ENCODE assay signal across 28 cellular contexts in genomic region chr22:31839986-31840385, GRCh38.
"Had no signal": no experiment of that assay in that cellular context is flagged by ENCODE, and none has a peak within 500 bp of the region (broad histone marks: within the 10 kb centered on the region; RNA-seq: fewer than 3 reads in every experiment).

No MANE protein-coding gene starts in this region.

- H3K4me2 ChIP-seq: PC-9 had no signal

- DNase-seq: activated CD4-positive, alpha-beta T cell treated with anti-CD3 and anti-CD28 coated beads, Interleukin-2, amount 10 ng/mL, durations not matched to agents 24 days and 14 days; activated CD4-positive, alpha-beta T cell treated with anti-CD3 and anti-CD28 coated beads, Interleukin-2, amount 50 U/mL, for 4 hours; activated CD8-positive, alpha-beta T cell treated with anti-CD3 and anti-CD28 coated beads for 36 hours; activated gamma-delta T cell; activated naive CD4-positive, alpha-beta T cell treated with Interleukin-2 at 50 U/mL for 16 hours; activated naive CD8-positive, alpha-beta T cell treated with anti-CD3 and anti-CD28 coated beads, Interleukin-2, amount 10 ng/mL, durations not matched to agents 7 days and 5 days; activated T-cell treated with anti-CD3 and anti-CD28 coated beads, Interleukin-2, amount 50 U/mL, for 24 hours; KG1; MM.1S; MV-4-11; NCI-H1092; NCI-H1436 treated with DMSO at 0.1 percent for 48 hours; NCI-H1694 treated with DMSO at 0.1 percent for 48 hours; NCI-H2029; NCI-H345; NCI-H510A; NCI-H526; NCI-H748 treated with DMSO at 0.1 percent for 48 hours; NK-92 treated with Interleukin-12 subunit alpha and Interleukin-12 subunit beta, amount 100 ng/mL, for 24 hours; PC-9; Right ventricle myocardium superior had no signal

- H3K27me3 Mint-ChIP-seq: activated CD4-positive, alpha-beta T cell treated with anti-CD3 and anti-CD28 coated beads, Interleukin-2, amount 10 ng/mL, durations not matched to agents 24 days and 14 days; activated CD8-positive, alpha-beta T cell treated with anti-CD3 and anti-CD28 coated beads for 36 hours; activated naive CD4-positive, alpha-beta T cell treated with anti-CD3 and anti-CD28 coated beads, Interleukin-2, amount 50 U/mL, for 24 hours; activated naive CD8-positive, alpha-beta T cell treated with anti-CD3 and anti-CD28 coated beads, Interleukin-2, amount 10 ng/mL, durations not matched to agents 7 days and 5 days; activated T-cell treated with anti-CD3 and anti-CD28 coated beads, Interleukin-2, amount 50 U/mL, for 24 hours had no signal

- H3K27ac Mint-ChIP-seq: activated CD4-positive, alpha-beta T cell treated with anti-CD3 and anti-CD28 coated beads, Interleukin-2, amount 10 ng/mL, durations not matched to agents 24 days and 14 days; activated CD8-positive, alpha-beta T cell treated with anti-CD3 and anti-CD28 coated beads for 36 hours; activated naive CD4-positive, alpha-beta T cell treated with anti-CD3 and anti-CD28 coated beads, Interleukin-2, amount 50 U/mL, for 24 hours; activated naive CD8-positive, alpha-beta T cell treated with anti-CD3 and anti-CD28 coated beads, Interleukin-2, amount 10 ng/mL, durations not matched to agents 7 days and 5 days; activated T-helper 2 cell treated with anti-CD3 and anti-CD28 coated beads, Interferon-gamma antibody, Interleukin-2, Interleukin-4, amounts not matched to agents 10 μg/mL and 5 μg/mL and 100 μg/mL, durations not matched to agents 14 hours and 24 hours and 36 hours; T-helper 2 cell treated with Interferon-gamma antibody and Interleukin-4, amounts not matched to agents 5 μg/mL and 100 μg/mL, for 36 hours had no signal

- H3K27me3 ChIP-seq: ascending aorta, breast epithelium had no signal

- H3K4me3 Mint-ChIP-seq: activated CD4-positive, alpha-beta T cell treated with anti-CD3 and anti-CD28 coated beads, Interleukin-2, amount 10 ng/mL, durations not matched to agents 24 days and 14 days; activated CD8-positive, alpha-beta T cell treated with anti-CD3 and anti-CD28 coated beads for 36 hours; activated naive CD4-positive, alpha-beta T cell treated with anti-CD3 and anti-CD28 coated beads, Interleukin-2, amount 50 U/mL, for 24 hours; activated naive CD8-positive, alpha-beta T cell treated with anti-CD3 and anti-CD28 coated beads, Interleukin-2, amount 10 ng/mL, durations not matched to agents 7 days and 5 days; activated T-cell treated with anti-CD3 and anti-CD28 coated beads, Interleukin-2, amount 50 U/mL, for 24 hours; T-helper 2 cell treated with Interferon-gamma antibody and Interleukin-4, amounts not matched to agents 5 μg/mL and 100 μg/mL, for 36 hours had no signal

- H3K4me1 Mint-ChIP-seq: activated naive CD4-positive, alpha-beta T cell treated with anti-CD3 and anti-CD28 coated beads, Interleukin-2, amount 50 U/mL, for 24 hours; activated naive CD8-positive, alpha-beta T cell treated with anti-CD3 and anti-CD28 coated beads, Interleukin-2, amount 10 ng/mL, durations not matched to agents 7 days and 5 days had no signal

- H3K9me3 Mint-ChIP-seq: activated CD4-positive, alpha-beta T cell treated with anti-CD3 and anti-CD28 coated beads, Interleukin-2, amount 10 ng/mL, durations not matched to agents 24 days and 14 days; activated CD8-positive, alpha-beta T cell treated with anti-CD3 and anti-CD28 coated beads for 36 hours; activated naive CD4-positive, alpha-beta T cell treated with anti-CD3 and anti-CD28 coated beads, Interleukin-2, amount 50 U/mL, for 24 hours; activated naive CD8-positive, alpha-beta T cell treated with anti-CD3 and anti-CD28 coated beads, Interleukin-2, amount 10 ng/mL, durations not matched to agents 7 days and 5 days; activated T-cell treated with anti-CD3 and anti-CD28 coated beads, Interleukin-2, amount 50 U/mL, for 24 hours; activated T-helper 2 cell treated with anti-CD3 and anti-CD28 coated beads, Interferon-gamma antibody, Interleukin-2, Interleukin-4, amounts not matched to agents 10 μg/mL and 5 μg/mL and 100 μg/mL, durations not matched to agents 14 hours and 24 hours and 36 hours; T-helper 2 cell treated with Interferon-gamma antibody and Interleukin-4, amounts not matched to agents 5 μg/mL and 100 μg/mL, for 36 hours had no signal

- H2AFZ ChIP-seq: PC-9 had no signal

- ATAC-seq: activated CD8-positive, alpha-beta T cell treated with anti-CD3 and anti-CD28 coated beads for 36 hours had no signal

- H3K4me1 ChIP-seq: ascending aorta, breast epithelium had no signal

- H3K9me3 ChIP-seq: ascending aorta, breast epithelium had no signal

- H3K4me3 ChIP-seq: ascending aorta, breast epithelium, PC-9, SK-N-MC had no signal

- H3K27ac ChIP-seq: ascending aorta, breast epithelium, PC-9, RWPE1, SK-N-MC had no signal

- H3K36me3 ChIP-seq: breast epithelium had no signal
